26 cellular contexts compared by ENCODE assay signal in genomic region chr7:26265499-26266075, GRCh38. TPM values are rescaled to one million over a fixed set of nuclear protein-coding genes. Genes with fewer than 3 reads are reported as not detected.
A peak's percentile ranks its signal among the peaks of the same experiment; 100 is the strongest.
DNase-seq lines count a peak whose midpoint lies in the region; ATAC-seq, FAIRE-seq and TF ChIP-seq lines count a peak whose summit lies in the region.
"Had no signal": no experiment of that assay in that cellular context is flagged by ENCODE, and none has a peak within 500 bp of the region (broad histone marks: within the 10 kb centered on the region; RNA-seq: fewer than 3 reads in every experiment).

No MANE protein-coding gene starts in this region.

- H3K27me3 Mint-ChIP-seq in astrocyte (ENCODE audit: low read depth, unreplicated experiment) (no peaks in the 10 kb centered on the region), neural progenitor cell (ENCODE audit: insufficient read depth, low read depth) (peaks cover 6% of the 10 kb centered on the region)

- DNase-seq in A172 (ENCODE audit: low spot score) (peak; percentile 52), LoVo (ENCODE audit: low spot score) (peak; percentile 49), astrocyte (ENCODE audit: low read depth) (no peak), neural progenitor cell (ENCODE audit: low spot score) (no peak), C1 segment of cervical spinal cord (lab: John Stamatoyannopoulos, UW) (no peak), Ammon's horn (ENCODE audit: low spot score) (no peak), NCI-H510A (lab: John Stamatoyannopoulos, UW) (no peak)
- DNase-seq: CD4-positive, alpha-beta memory T cell; DMS 273 treated with DMSO at 0.1 percent for 48 hours; DMS79; GF-D8; Karpas-422; MV-4-11; NCI-H1105; NCI-H1436 treated with DMSO at 0.1 percent for 48 hours; NCI-H187 treated with DMSO at 0.1 percent for 48 hours; NCI-H2171 treated with DMSO at 0.1 percent for 48 hours; NCI-H524 treated with DMSO at 0.1 percent for 48 hours; SHP77 treated with DMSO at 0.1 percent for 48 hours had no signal

- H3K9me3 ChIP-seq in astrocyte (ENCODE audit: insufficient read depth, low read depth, low read length) (peaks cover 4% of the 10 kb centered on the region), neural progenitor cell (ENCODE audit: low read depth) (peaks cover 9% of the 10 kb centered on the region)

- no peak overlapping the region for H3K4me2 ChIP-seq in astrocyte (ENCODE audit: low read length)
- H3K4me2 ChIP-seq in neural progenitor cell = no peak overlapping the region
- H3K4me2 ChIP-seq: BLaER1 treated with 17β-estradiol and CSF1 and Interleukin-3, amounts not matched to agents 10 nM and 100 nM had no signal

- H3F3A ChIP-seq in neural progenitor cell (ENCODE audit: low read depth) = no peaks in the 10 kb centered on the region

- H3K27ac Mint-ChIP-seq in astrocyte (ENCODE audit: unreplicated experiment) (peak overlapping the region; percentile 93), neural progenitor cell (peak overlapping the region; percentile 26)
- H3K27ac Mint-ChIP-seq: CD4-positive, alpha-beta memory T cell had no signal

- H3K9ac ChIP-seq in astrocyte (ENCODE audit: low read length) (no peak overlapping the region), neural progenitor cell (no peak overlapping the region)
- H3K9ac ChIP-seq: BLaER1 treated with 17β-estradiol and CSF1 and Interleukin-3, amounts not matched to agents 10 nM and 100 nM had no signal

- H3K9me3 Mint-ChIP-seq in astrocyte (ENCODE audit: unreplicated experiment) (peaks cover 14% of the 10 kb centered on the region), neural progenitor cell (peaks cover 30% of the 10 kb centered on the region)
- H3K9me3 Mint-ChIP-seq: CD4-positive, alpha-beta memory T cell had no signal

- H3K79me2 ChIP-seq in astrocyte (ENCODE audit: insufficient read depth, low read length) (no peaks in the 10 kb centered on the region), neural progenitor cell (ENCODE audit: low read depth) (no peaks in the 10 kb centered on the region)

- no peak overlapping the region for H2AFZ ChIP-seq in astrocyte (ENCODE audit: low read depth, low read length)
- no peak overlapping the region for H2AFZ ChIP-seq in neural progenitor cell (replicated peaks)

- TF ChIP-seq CTCF in astrocyte (IDR thresholded peaks at IDR 0.05; ENCODE audit: insufficient read depth, low read depth, low read length) = no peak
- no peak for TF ChIP-seq CTCF in neural progenitor cell (IDR thresholded peaks at IDR 0.05)

- peak overlapping the region; percentile 34 for H3K4me3 Mint-ChIP-seq in astrocyte (ENCODE audit: unreplicated experiment)
- no peak overlapping the region for H3K4me3 Mint-ChIP-seq in neural progenitor cell
- H3K4me3 Mint-ChIP-seq: CD4-positive, alpha-beta memory T cell had no signal

- no peaks in the 10 kb centered on the region for H4K20me1 ChIP-seq in astrocyte (ENCODE audit: insufficient read depth, low read length)
- no peaks in the 10 kb centered on the region for H4K20me1 ChIP-seq in neural progenitor cell (ENCODE audit: low read depth)
- H4K20me1 ChIP-seq: BLaER1 treated with 17β-estradiol and CSF1 and Interleukin-3, amounts not matched to agents 10 nM and 100 nM had no signal

- H3K27me3 ChIP-seq in astrocyte (ENCODE audit: insufficient read depth, low read length) (no peaks in the 10 kb centered on the region), neural progenitor cell (no peaks in the 10 kb centered on the region)
- H3K27me3 ChIP-seq: BLaER1 treated with 17β-estradiol and CSF1 and Interleukin-3, amounts not matched to agents 10 nM and 100 nM had no signal

- H3K4me1 Mint-ChIP-seq in astrocyte (ENCODE audit: low read depth, unreplicated experiment) (peaks cover 8% of the 10 kb centered on the region), neural progenitor cell (no peaks in the 10 kb centered on the region)
- H3K4me1 Mint-ChIP-seq: CD4-positive, alpha-beta memory T cell had no signal

- no peaks in the 10 kb centered on the region for H3K36me3 Mint-ChIP-seq in astrocyte (ENCODE audit: low read depth, unreplicated experiment)
- peaks cover 6% of the 10 kb centered on the region for H3K36me3 Mint-ChIP-seq in neural progenitor cell
- H3K36me3 Mint-ChIP-seq: CD4-positive, alpha-beta memory T cell had no signal

- H3K27ac ChIP-seq in astrocyte (ENCODE audit: low read depth, low read length) = no peak overlapping the region
- H3K27ac ChIP-seq in neural progenitor cell = no peak overlapping the region
- H3K27ac ChIP-seq: BLaER1 treated with 17β-estradiol and CSF1 and Interleukin-3, amounts not matched to agents 10 nM and 100 nM; HL-60 had no signal

- FAIRE-seq in astrocyte (lab: Jason Lieb, UNC) = no peak
- FAIRE-seq: A204.1, GM12891, GM19239, H1 had no signal

- ATAC-seq in HG03571 (IDR thresholded peaks at IDR 0.05; ENCODE audit: unreplicated experiment) = no peak

- H3K4me3 ChIP-seq in astrocyte (ENCODE audit: insufficient read depth, low read depth, low read length) (no peak overlapping the region), neural progenitor cell (no peak overlapping the region)
- H3K4me3 ChIP-seq: BLaER1 treated with 17β-estradiol and CSF1 and Interleukin-3, amounts not matched to agents 10 nM and 100 nM had no signal

- H3K36me3 ChIP-seq in astrocyte (ENCODE audit: insufficient read depth, low read length) (no peaks in the 10 kb centered on the region), neural progenitor cell (no peaks in the 10 kb centered on the region)
- H3K36me3 ChIP-seq: BLaER1 treated with 17β-estradiol and CSF1 and Interleukin-3, amounts not matched to agents 10 nM and 100 nM had no signal

- no peaks in the 10 kb centered on the region for H3K4me1 ChIP-seq in astrocyte (ENCODE audit: insufficient read depth, low read length)
- H3K4me1 ChIP-seq in neural progenitor cell = no peaks in the 10 kb centered on the region
- H3K4me1 ChIP-seq: BLaER1 treated with 17β-estradiol and CSF1 and Interleukin-3, amounts not matched to agents 10 nM and 100 nM had no signal

RNA-seq across cellular contexts. Expression of gene SNX10, which starts 26.1 kb away (rescaled TPM):
- 23.2 and 28.9 TPM in 2 replicates for total RNA-seq in A172 (2014; rRNA removed; shearing (Covaris generic))
- total RNA-seq in astrocyte = 5.4 and 6.3 TPM in 2 replicates
- 19.5 and 29.6 TPM in 2 replicates for total RNA-seq in neural progenitor cell (ENCODE audit: low replicate concordance)

Comparison
In these comparisons a context has a peak if more than half of its experiments do, and no peak if none do; other contexts are left out.
1. DNase-seq: peak in A172 (single experiment) and LoVo (single experiment); none in astrocyte (single experiment), neural progenitor cell (single experiment), C1 segment of cervical spinal cord (0 of 14), Ammon's horn (single experiment) and NCI-H510A (single experiment).